In genomic region chr7:157219154-157219553, GRCh38 we compare ENCODE assay signal across 12 cellular contexts.
A peak's percentile ranks its signal among the peaks of the same experiment; 100 is the strongest.
DNase-seq lines count a peak whose midpoint lies in the region; ATAC-seq and TF ChIP-seq lines count a peak whose summit lies in the region.
"Had no signal": no experiment of that assay in that cellular context is flagged by ENCODE, and none has a peak within 500 bp of the region (broad histone marks: within the 10 kb centered on the region; RNA-seq: fewer than 3 reads in every experiment).

No MANE protein-coding gene starts in this region.

- peak; percentile 85 for ATAC-seq in GM19452 (IDR thresholded peaks at IDR 0.05; ENCODE audit: unreplicated experiment)
- ATAC-seq in HG02884 (IDR thresholded peaks at IDR 0.05; ENCODE audit: unreplicated experiment) = peak; percentile 91

- no peaks in the 10 kb centered on the region for H3K4me1 Mint-ChIP-seq in osteocyte (ENCODE audit: unreplicated experiment)

- H4K8ac ChIP-seq in trophoblast cell (ENCODE audit: low read depth, low read length) = no peak overlapping the region

- no CpG with 5 or more reads among the region's 5 CpGs for WGBS in trophoblast cell (ENCODE audit: extremely low coverage, insufficient coverage, insufficient read length)

- H3K79me2 ChIP-seq in trophoblast cell (ENCODE audit: control insufficient read depth, insufficient read depth, low read length, poor library complexity) = no peaks in the 10 kb centered on the region

- no peak overlapping the region for H3K23ac ChIP-seq in trophoblast cell (ENCODE audit: low read length)

- H2AK5ac ChIP-seq in trophoblast cell (ENCODE audit: low read length) = no peak overlapping the region

- H3K27me3 Mint-ChIP-seq in osteocyte (ENCODE audit: unreplicated experiment) = no peaks in the 10 kb centered on the region
- H3K27me3 Mint-ChIP-seq: activated naive CD8-positive, alpha-beta T cell had no signal

- peaks cover 16% of the 10 kb centered on the region for H3K36me3 Mint-ChIP-seq in osteocyte (ENCODE audit: unreplicated experiment)

- H2BK5ac ChIP-seq in trophoblast cell (ENCODE audit: low read depth, low read length, poor library complexity) = no peak overlapping the region

- no peak overlapping the region for H3K14ac ChIP-seq in trophoblast cell (ENCODE audit: low read length)

- H3K9me3 ChIP-seq in trophoblast cell (ENCODE audit: insufficient read depth, low read depth, low read length) = no peaks in the 10 kb centered on the region

- TF ChIP-seq CTCF in GM13976 (IDR thresholded peaks at IDR 0.05; ENCODE audit: borderline replicate concordance, control extremely low read depth, extremely low read depth, insufficient read depth, missing control alignments) (no peak), osteocyte (IDR thresholded peaks at IDR 0.05) (no peak)

- no peak overlapping the region for H3K4me2 ChIP-seq in trophoblast cell (ENCODE audit: low read length)

- peaks cover 34 to 47% of the 10 kb centered on the region in 2 experiments for H3K36me3 ChIP-seq in trophoblast cell (ENCODE audit: control insufficient read depth in 1 of 2, insufficient read depth in 2 of 2, low read length in 2 of 2)

- no peak overlapping the region for H3K9ac ChIP-seq in trophoblast cell (ENCODE audit: low read length)

- no peaks in the 10 kb centered on the region for H3K79me1 ChIP-seq in trophoblast cell (ENCODE audit: low read length)

- H3K27me3 ChIP-seq in trophoblast cell (ENCODE audit: insufficient read depth, low read length) = no peaks in the 10 kb centered on the region

- no peak overlapping the region for H3K27ac ChIP-seq in trophoblast cell (ENCODE audit: low read depth, low read length)

- no peak overlapping the region for H2BK12ac ChIP-seq in trophoblast cell (ENCODE audit: low read length)

- H3K4me1 ChIP-seq in trophoblast cell (ENCODE audit: control insufficient read depth in 1 of 2, insufficient read depth in 2 of 2, low read length in 2 of 2) = no peaks in the 10 kb centered on the region

- H3K4me3 ChIP-seq in trophoblast cell (ENCODE audit: low read depth, low read length) = no peak overlapping the region

- no peaks in the 10 kb centered on the region for H3K9me3 Mint-ChIP-seq in osteocyte (ENCODE audit: unreplicated experiment)

- H3K27ac Mint-ChIP-seq in osteocyte (ENCODE audit: unreplicated experiment) = no peak overlapping the region
- H3K27ac Mint-ChIP-seq: activated naive CD8-positive, alpha-beta T cell had no signal

- POLR2A ChIA-PET in HEK293T (lab: Yijun Ruan, JAX) = no interaction called here

- H3K4me3 Mint-ChIP-seq in osteocyte (ENCODE audit: unreplicated experiment) = no peak overlapping the region
- H3K4me3 Mint-ChIP-seq: activated naive CD8-positive, alpha-beta T cell had no signal

- in situ Hi-C loops in GM13976 (cut with MboI; ENCODE audit: low sequenced_read_pairs, unreplicated experiment) = no loop called here

- H3K18ac ChIP-seq in trophoblast cell (ENCODE audit: low read length) = no peak overlapping the region

- H4K12ac ChIP-seq in trophoblast cell (ENCODE audit: low read depth, low read length) = no peak overlapping the region

- no peak overlapping the region for H3K4ac ChIP-seq in trophoblast cell (ENCODE audit: low read depth, low read length)

- H4K91ac ChIP-seq in trophoblast cell (ENCODE audit: low read depth, low read length) = no peak overlapping the region

- DNase-seq in GM13976 (ENCODE audit: low spot score) = peak; percentile 71
- DNase-seq in NCI-H1694 treated with DMSO at 0.1 percent for 48 hours (lab: John Stamatoyannopoulos, UW) = peak; percentile 25
- DNase-seq in osteocyte (ENCODE audit: extremely low spot score, unreplicated experiment) = no peak
- DNase-seq in trophoblast cell = no peak
- DNase-seq in HEK293T (ENCODE audit: extremely low spot score) = no peak
- DNase-seq in NCI-H2227 (lab: John Stamatoyannopoulos, UW; ENCODE audit: unreplicated experiment) = no peak
- DNase-seq: AML-193, EL, NCI-H1048 had no signal

- CTCF ChIA-PET in HEK293T (lab: Yijun Ruan, JAX) = no interaction called here

- no peak overlapping the region for H2AFZ ChIP-seq in trophoblast cell (ENCODE audit: insufficient read depth, low read length, poor library complexity)

- no peak overlapping the region for H2BK120ac ChIP-seq in trophoblast cell (ENCODE audit: insufficient read depth, low read length, poor library complexity)

TF ChIP-seq in HEK293T, 16 proteins besides CTCF, POLR2A, EP300 and RAD21:
- TF ChIP-seq FOXK2 (IDR thresholded peaks at IDR 0.05) = no peak
- no peak for TF ChIP-seq SP1 (IDR thresholded peaks at IDR 0.05)
- TF ChIP-seq ARNT (IDR thresholded peaks at IDR 0.05) = no peak
- no peak for TF ChIP-seq PKNOX1 (IDR thresholded peaks at IDR 0.05)
- TF ChIP-seq NFRKB (IDR thresholded peaks at IDR 0.05) = no peak
- no peak for TF ChIP-seq FOXM1 (IDR thresholded peaks at IDR 0.05; ENCODE audit: borderline replicate concordance)
- no peak for TF ChIP-seq CTBP1 (IDR thresholded peaks at IDR 0.05; ENCODE audit: borderline replicate concordance)
- no peak for TF ChIP-seq LEF1 (IDR thresholded peaks at IDR 0.05; ENCODE audit: borderline replicate concordance)
- TF ChIP-seq FOXA1 (IDR thresholded peaks at IDR 0.05) = no peak
- TF ChIP-seq BHLHE40 (IDR thresholded peaks at IDR 0.05; ENCODE audit: borderline replicate concordance) = no peak
- TF ChIP-seq L3MBTL2 (conservative IDR thresholded peaks at IDR 0.05) = no peak
- no peak for TF ChIP-seq ZNF384 (IDR thresholded peaks at IDR 0.05)
- TF ChIP-seq HDGF (IDR thresholded peaks at IDR 0.05; ENCODE audit: borderline replicate concordance) = no peak
- no peak for TF ChIP-seq SUZ12 (IDR thresholded peaks at IDR 0.05)
- TF ChIP-seq TARDBP (IDR thresholded peaks at IDR 0.05) = no peak
- no peak for TF ChIP-seq ELF4 (IDR thresholded peaks at IDR 0.05)

Comparison
In these comparisons a context has a peak if more than half of its experiments do, and no peak if none do; other contexts are left out.
1. DNase-seq: peak in GM13976 (single experiment) and NCI-H1694 treated with DMSO at 0.1 percent for 48 hours (single experiment); none in osteocyte (single experiment), trophoblast cell (0 of 2), HEK293T (single experiment) and NCI-H2227 (single experiment).